11 cellular contexts compared by ENCODE assay signal in genomic region chr6:82568290-82568993, GRCh38.
DNase-seq lines count a peak whose midpoint lies in the region; ATAC-seq and TF ChIP-seq lines count a peak whose summit lies in the region.
"Had no signal": no experiment of that assay in that cellular context is flagged by ENCODE, and none has a peak within 500 bp of the region (broad histone marks: within the 10 kb centered on the region; RNA-seq: fewer than 3 reads in every experiment).

No MANE protein-coding gene starts in this region.

- WGBS in SK-N-SH (ENCODE audit: low lambda C conversion rate), result 79% methylated on average over 4 of the region's 6 CpGs

- TF ChIP-seq RAD21 in SK-N-SH (IDR thresholded peaks at IDR 0.05; ENCODE audit: low read length), result no peak

- H3K27ac ChIP-seq in SK-N-SH (ENCODE audit: low read depth in 2 of 2, low read length in 1 of 2), result no peak overlapping the region

- no peaks in the 10 kb centered on the region for H3K27me3 ChIP-seq in SK-N-SH (ENCODE audit: insufficient read depth)

- POLR2A ChIA-PET in SK-N-SH (lab: Yijun Ruan, JAX), result no interaction called here

- no peak overlapping the region for H3K9ac ChIP-seq in SK-N-SH

- no peak for TF ChIP-seq EP300 in SK-N-SH (IDR thresholded peaks at IDR 0.05; ENCODE audit: borderline replicate concordance in 1 of 2, low read depth in 1 of 2, low read length in 1 of 2)

- H4K20me1 ChIP-seq in SK-N-SH (ENCODE audit: insufficient read depth), result no peaks in the 10 kb centered on the region

- no peak for TF ChIP-seq CTCF in GM12865 (IDR thresholded peaks at IDR 0.05; ENCODE audit: insufficient read depth, low read depth, low read length, missing control alignments)
- TF ChIP-seq CTCF in SK-N-SH (IDR thresholded peaks at IDR 0.05), result no peak

- H3K79me2 ChIP-seq in SK-N-SH (ENCODE audit: insufficient read depth), result no peaks in the 10 kb centered on the region

- ATAC-seq in GM19468 (IDR thresholded peaks at IDR 0.05; ENCODE audit: extremely low read depth, unreplicated experiment) (peak; percentile 99), HG03064 (IDR thresholded peaks at IDR 0.05; ENCODE audit: low read depth, unreplicated experiment) (peak; percentile 94)
- ATAC-seq: natural killer cell had no signal

- H3F3A ChIP-seq in SK-N-SH (replicated peaks; ENCODE audit: insufficient read depth), result no peaks in the 10 kb centered on the region

- H3K4me1 ChIP-seq in SK-N-SH (ENCODE audit: control insufficient read depth in 1 of 2, insufficient read depth in 2 of 2, low read depth in 1 of 2, low read length in 1 of 2), result peaks cover 0 to 6% of the 10 kb centered on the region in 2 experiments; a peak in 2 of 4 replicates

- H3K4me3 ChIP-seq in GM12865 (ENCODE audit: low read depth, low read length) (no peak overlapping the region), SK-N-SH (ENCODE audit: low read depth in 2 of 2, low read length in 1 of 2) (no peak overlapping the region)

- H3K4me2 ChIP-seq in SK-N-SH, result no peak overlapping the region

- CTCF ChIA-PET in SK-N-SH (lab: Yijun Ruan, JAX), result interaction anchor here (0.6 to 1.1 kb wide), 2 partner anchors 462 to 487 kb away, joined by 3 read pairs; no protein-coding TSS in a partner anchor

- H3K9me3 ChIP-seq in SK-N-SH, result no peaks in the 10 kb centered on the region

- no peaks in the 10 kb centered on the region for H3K9me2 ChIP-seq in SK-N-SH

- peak; percentile 92 for DNase-seq in GM12865 (ENCODE audit: low read depth)
- peak; percentile 94 for DNase-seq in NCI-H69 (lab: John Stamatoyannopoulos, UW)
- no peak for DNase-seq in H4 (ENCODE audit: low spot score)
- no peak for DNase-seq in NK-92 treated with Interleukin-12 subunit alpha and Interleukin-12 subunit beta, amount 100 ng/mL, for 24 hours (lab: John Stamatoyannopoulos, UW)
- DNase-seq in SK-N-SH, result no peak
- DNase-seq in Ammon's horn (ENCODE audit: low spot score), result no peak
- DNase-seq: effector memory CD4-positive, alpha-beta T cell; IMR-90; natural killer cell had no signal

- H3K36me3 ChIP-seq in SK-N-SH (replicated peaks in 1 of 2; ENCODE audit: control insufficient read depth in 1 of 2, insufficient read depth in 2 of 2, low read length in 1 of 2), result no peaks in the 10 kb centered on the region

- H2AFZ ChIP-seq in SK-N-SH (ENCODE audit: low read depth), result no peak overlapping the region

TF ChIP-seq in SK-N-SH, 30 proteins besides CTCF, POLR2A, EP300 and RAD21:
- no peak for TF ChIP-seq IRF3 (IDR thresholded peaks at IDR 0.05; ENCODE audit: low read depth, low read length)
- TF ChIP-seq REST (IDR thresholded peaks at IDR 0.05; ENCODE audit: low read depth, low read length), result no peak
- TF ChIP-seq NFIC (IDR thresholded peaks at IDR 0.05; ENCODE audit: borderline replicate concordance), result no peak
- TF ChIP-seq FOXM1 (IDR thresholded peaks at IDR 0.05; ENCODE audit: low read depth), result no peak
- no peak for TF ChIP-seq TCF12 (IDR thresholded peaks at IDR 0.05)
- TF ChIP-seq RCOR1 (IDR thresholded peaks at IDR 0.05; ENCODE audit: low read length), result no peak
TF ChIP-seq in SK-N-SH: peak in this region for 0.

Comparison
In these comparisons a context has a peak if more than half of its experiments do, and no peak if none do; other contexts are left out.
1. DNase-seq: peak in GM12865 (single experiment) and NCI-H69 (single experiment); none in H4 (single experiment), NK-92 treated with Interleukin-12 subunit alpha and Interleukin-12 subunit beta, amount 100 ng/mL, for 24 hours (single experiment), SK-N-SH (single experiment) and Ammon's horn (single experiment).